Comparison of ENCODE assay signal across 8 cellular contexts in genomic region chr1:154791292-154792278, GRCh38.
DNase-seq lines count a peak whose midpoint lies in the region; ATAC-seq and TF ChIP-seq lines count a peak whose summit lies in the region.

No MANE protein-coding gene starts in this region.

- peaks cover 43% of the 10 kb centered on the region for H3K4me1 Mint-ChIP-seq in activated T-cell treated with anti-CD3 and anti-CD28 coated beads, Interleukin-2, amount 50 U/mL, for 24 hours (ENCODE audit: low read depth)

- TF ChIP-seq POLR2A in thyroid gland (IDR thresholded peaks at IDR 0.05): no peak

- no peaks in the 10 kb centered on the region for H3K27me3 Mint-ChIP-seq in activated T-cell treated with anti-CD3 and anti-CD28 coated beads, Interleukin-2, amount 50 U/mL, for 24 hours

- peak in 1 of 6 experiments; percentile 4 for TF ChIP-seq CTCF in thyroid gland (IDR thresholded peaks at IDR 0.05)

- no peaks in the 10 kb centered on the region for H3K27me3 ChIP-seq in thyroid gland

- no peaks in the 10 kb centered on the region for H3K9me3 Mint-ChIP-seq in activated T-cell treated with anti-CD3 and anti-CD28 coated beads, Interleukin-2, amount 50 U/mL, for 24 hours

- H3K9me3 ChIP-seq in thyroid gland: no peaks in the 10 kb centered on the region

- peak overlapping the region in 1 of 3 donors; percentile 25 for H3K27ac ChIP-seq in thyroid gland

- H3K4me1 ChIP-seq in thyroid gland: peaks cover 0 to 9% of the 10 kb centered on the region in 2 donors

- no peak overlapping the region for H3K4me3 ChIP-seq in thyroid gland (replicated peaks in 1 of 3)

- ATAC-seq in HG03064 (IDR thresholded peaks at IDR 0.05; ENCODE audit: low read depth, unreplicated experiment): peak; percentile 71

- intact Hi-C loops in thyroid gland (cut with DNase I): no loop called here

- H3K36me3 ChIP-seq in thyroid gland: no peaks in the 10 kb centered on the region

- WGBS in thyroid gland, 2 donors: 25 to 26% methylated on average over 16 of the region's 16 CpGs

- peak overlapping the region; percentile 53 for H3K4me3 Mint-ChIP-seq in activated T-cell treated with anti-CD3 and anti-CD28 coated beads, Interleukin-2, amount 50 U/mL, for 24 hours

- peak overlapping the region; percentile 92 for H3K27ac Mint-ChIP-seq in activated T-cell treated with anti-CD3 and anti-CD28 coated beads, Interleukin-2, amount 50 U/mL, for 24 hours

- DNase-seq in NCI-H2196 (lab: John Stamatoyannopoulos, UW; ENCODE audit: unreplicated experiment) (peak; percentile 13), NCI-H2196 treated with DMSO at 0.1 percent for 48 hours (lab: John Stamatoyannopoulos, UW; ENCODE audit: unreplicated experiment) (no peak), NCI-H524 (lab: John Stamatoyannopoulos, UW) (peak; percentile 87 to 89), kidney tubule cell (ENCODE audit: low spot score) (peak; percentile 58), thyroid gland (peak; percentile 80 to 82), dedifferentiated amniotic fluid mesenchymal stem cell (ENCODE audit: extremely low spot score) (no peak)
- peak; percentile 77 for DNase-seq in activated T-cell treated with anti-CD3 and anti-CD28 coated beads, Interleukin-2, amount 50 U/mL, for 24 hours

- H3K36me3 Mint-ChIP-seq in activated T-cell treated with anti-CD3 and anti-CD28 coated beads, Interleukin-2, amount 50 U/mL, for 24 hours (ENCODE audit: low read depth): no peaks in the 10 kb centered on the region

Comparison
In these comparisons a context has a peak if more than half of its experiments do, and no peak if none do; other contexts are left out.
1. DNase-seq: peak in NCI-H2196 (single experiment), NCI-H524 (2 of 2), activated T-cell treated with anti-CD3 and anti-CD28 coated beads, Interleukin-2, amount 50 U/mL, for 24 hours (single experiment), kidney tubule cell (single experiment) and thyroid gland (2 of 2); none in NCI-H2196 treated with DMSO at 0.1 percent for 48 hours (single experiment) and dedifferentiated amniotic fluid mesenchymal stem cell (single experiment).